In the genomic region with DNA sequence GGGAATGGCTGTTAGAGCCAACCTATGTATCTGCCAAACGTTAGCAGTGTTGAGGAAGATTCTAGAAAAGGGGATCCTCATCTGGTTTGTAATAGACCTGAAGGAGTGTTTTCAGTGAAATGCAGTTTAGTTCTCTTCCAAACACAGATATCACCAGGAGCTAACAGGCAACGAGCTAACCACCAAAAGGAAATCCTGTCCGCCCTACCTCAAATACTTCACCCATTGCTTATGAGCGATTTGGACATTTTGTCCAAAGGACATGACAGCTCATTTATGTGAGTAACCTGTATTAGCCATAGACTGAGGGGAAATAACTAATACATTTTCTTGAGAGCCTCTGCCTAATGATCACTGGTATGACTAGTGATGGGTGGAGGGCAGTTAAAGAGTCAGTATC, we compare ENCODE assay signal across 8 cellular contexts. TPM values are rescaled to one million over a fixed set of nuclear protein-coding genes. Genes with fewer than 3 reads are reported as not detected.
A peak's percentile ranks its signal among the peaks of the same experiment; 100 is the strongest.
DNase-seq lines count a peak whose midpoint lies in the region; ATAC-seq, FAIRE-seq and TF ChIP-seq lines count a peak whose summit lies in the region.

No MANE protein-coding gene starts in this region.

- intact Hi-C loops in posterior vena cava (cut with DNase I): no loop called here

- H4K20me1 ChIP-seq in DND-41 (ENCODE audit: insufficient read depth, low read length) (no peaks in the 10 kb centered on the region), MM.1S (ENCODE audit: insufficient read depth, low read length) (no peaks in the 10 kb centered on the region)

- no peak for FAIRE-seq in GM19239 (lab: Jason Lieb, UNC)

- peaks cover 15 to 22% (median 16%) of the 10 kb centered on the region in 3 donors for H3K4me1 Mint-ChIP-seq in naive B cell

- H3K27ac Mint-ChIP-seq in naive B cell: peak overlapping the region in 1 of 6 donors; percentile 16

- H3K27ac ChIP-seq in DND-41 (ENCODE audit: low read length): peak overlapping the region; percentile 56
- H3K27ac ChIP-seq in MM.1S (ENCODE audit: low read length): peak overlapping the region; percentile 43; the same call in 1 of the 2 replicates

- H3K9ac ChIP-seq in DND-41 (ENCODE audit: low read depth, low read length) (peak overlapping the region; percentile 50), MM.1S (ENCODE audit: low read length) (no peak overlapping the region; the same call in 1 of the 2 replicates)

- ATAC-seq in DND-41 (ENCODE audit: insufficient read depth, low read depth): no peak
- ATAC-seq in naive B cell (ENCODE audit: low read depth in 2 of 2): no peak

- no peaks in the 10 kb centered on the region for H3K9me3 Mint-ChIP-seq in naive B cell

- H3K9me2 ChIP-seq in MM.1S (replicated peaks; ENCODE audit: insufficient read depth, low read length): no peaks in the 10 kb centered on the region

- peaks cover 4 to 14% (median 6%) of the 10 kb centered on the region in 3 donors for H3K27me3 Mint-ChIP-seq in naive B cell

- H3K9me3 ChIP-seq in DND-41 (ENCODE audit: insufficient read depth, low read length, severe bottlenecking) (no peaks in the 10 kb centered on the region), MM.1S (replicated peaks; ENCODE audit: insufficient read depth, low read length) (no peaks in the 10 kb centered on the region)

- DNase-seq in DND-41 (no peak), MM.1S (peak; percentile 18), choroid plexus epithelial cell (ENCODE audit: low read depth) (peak; percentile 68), naive B cell (no peak), germinal center (ENCODE audit: low spot score) (no peak), posterior vena cava (ENCODE audit: low spot score) (no peak), GM19239 (ENCODE audit: insufficient read length, low spot score) (no peak), HEK293T (ENCODE audit: extremely low spot score) (no peak)

- POLR2A ChIA-PET in HEK293T (lab: Yijun Ruan, JAX): interaction anchor here (0.9 to 2.6 kb wide), 6 partner anchors 8 to 101 kb away, joined by 3 to 15 read pairs (median 4); a partner anchor contains a TSS

- peak overlapping the region; percentile 86 for H2AFZ ChIP-seq in DND-41 (ENCODE audit: low read depth, low read length)
- no peak overlapping the region for H2AFZ ChIP-seq in MM.1S (ENCODE audit: low read length)

- H3F3A ChIP-seq in MM.1S (ENCODE audit: insufficient read depth, low read length): peaks cover 23% of the 10 kb centered on the region

- H3K4me3 ChIP-seq in DND-41 (ENCODE audit: low read depth in 1 of 2, low read length in 2 of 2) (peak overlapping the region; percentile 3 to 51; a peak in 3 of 4 replicates), MM.1S (ENCODE audit: low read length) (peak overlapping the region; percentile 63), choroid plexus epithelial cell (ENCODE audit: low read depth, low read length) (peak overlapping the region; percentile 41)

- H3K36me3 ChIP-seq in DND-41 (ENCODE audit: insufficient read depth, low read length): no peaks in the 10 kb centered on the region
- H3K36me3 ChIP-seq in MM.1S (replicated peaks; ENCODE audit: insufficient read depth, low read length): no peaks in the 10 kb centered on the region

- CTCF ChIA-PET in HEK293T (lab: Yijun Ruan, JAX): interaction anchor here (0.5 to 2.4 kb wide), 3 partner anchors 15 to 528 kb away, joined by 6 to 15 read pairs (median 9); no protein-coding TSS in a partner anchor

- H3K27me3 ChIP-seq in DND-41 (ENCODE audit: insufficient read depth, low read length, poor library complexity): peaks cover 17% of the 10 kb centered on the region
- H3K27me3 ChIP-seq in MM.1S (replicated peaks; ENCODE audit: insufficient read depth, low read length): no peaks in the 10 kb centered on the region

- H3K36me3 Mint-ChIP-seq in naive B cell: no peaks in the 10 kb centered on the region

- TF ChIP-seq CTCF in DND-41 (IDR thresholded peaks at IDR 0.05; ENCODE audit: borderline replicate concordance, extremely low read depth, low read length, poor library complexity, severe bottlenecking) (no peak), MM.1S (IDR thresholded peaks at IDR 0.05; ENCODE audit: low read length) (no peak), choroid plexus epithelial cell (conservative IDR thresholded peaks at IDR 0.05; ENCODE audit: low read depth, low read length) (no peak)

- H3K79me2 ChIP-seq in DND-41 (ENCODE audit: insufficient read depth, low read length): no peaks in the 10 kb centered on the region
- peaks cover 12% of the 10 kb centered on the region; the same call in 1 of the 2 replicates for H3K79me2 ChIP-seq in MM.1S (ENCODE audit: low read length)

- peak overlapping the region; percentile 64 for H3K4me2 ChIP-seq in DND-41 (ENCODE audit: insufficient read depth, low read length)
- H3K4me2 ChIP-seq in MM.1S (ENCODE audit: low read depth, low read length): peak overlapping the region; percentile 73

- H3K4me1 ChIP-seq in DND-41 (ENCODE audit: insufficient read depth, low read length) (peaks cover 18% of the 10 kb centered on the region), MM.1S (ENCODE audit: low read length) (peaks cover 15% of the 10 kb centered on the region)

- H3K4me3 Mint-ChIP-seq in naive B cell: peak overlapping the region; percentile 72 to 97 (median 94)

TF ChIP-seq in HEK293T, 16 proteins besides CTCF, POLR2A, EP300 and RAD21:
- TF ChIP-seq BHLHE40 (IDR thresholded peaks at IDR 0.05; ENCODE audit: borderline replicate concordance) (no peak), L3MBTL2 (conservative IDR thresholded peaks at IDR 0.05) (no peak)
TF ChIP-seq in HEK293T: peak in this region for 0.

RNA-seq across cellular contexts. Expression of a gene that starts 0.7 kb away (rescaled TPM):
- polyA plus RNA-seq in naive B cell (ENCODE audit: low read depth in 6 of 6): not detected
- total RNA-seq in posterior vena cava: 1 to 10 TPM; 1.3 to 2.2 TPM

RNA-seq across cellular contexts. Expression of a gene that starts 34.9 kb away (rescaled TPM):
- 10 to 100 TPM; 28.0 to 54.2 (median 39.9) TPM for polyA plus RNA-seq in naive B cell (ENCODE audit: low read depth in 6 of 6)
- 1,000 to 10,000 TPM in 1 of 2 donors, 100 to 1,000 TPM in 1; 654 to 1,001 TPM for total RNA-seq in posterior vena cava

Comparison
In these comparisons a context has a peak if more than half of its experiments do, and no peak if none do; other contexts are left out.
1. DNase-seq: peak in MM.1S (single experiment) and choroid plexus epithelial cell (single experiment); none in DND-41 (single experiment), naive B cell (single experiment), germinal center (single experiment), posterior vena cava (single experiment), GM19239 (single experiment) and HEK293T (single experiment).
2. Peak in every context shown above with its lines, with median percentiles within 50 percentile points of each other: H3K4me3 ChIP-seq.